ENCODE assay signal across 6 cellular contexts in genomic region chr17:81868674-81869220, GRCh38. TPM values are rescaled to one million over a fixed set of nuclear protein-coding genes. Genes with fewer than 3 reads are reported as not detected.
DNase-seq lines count a peak whose midpoint lies in the region; ATAC-seq and TF ChIP-seq lines count a peak whose summit lies in the region.

No MANE protein-coding gene starts in this region.

- H3K27me3 ChIP-seq in CD4-positive, CD25-positive, alpha-beta regulatory T cell (ENCODE audit: control insufficient read depth, insufficient read depth, low read length): no peaks in the 10 kb centered on the region
- H3K27me3 ChIP-seq in PC-3 (ENCODE audit: low read length): no peaks in the 10 kb centered on the region
- H3K27me3 ChIP-seq in tibial artery: no peaks in the 10 kb centered on the region

- peak overlapping the region; percentile 97 for H3K27ac ChIP-seq in CD4-positive, CD25-positive, alpha-beta regulatory T cell (ENCODE audit: insufficient read depth, low read length, poor library complexity, severe bottlenecking)
- H3K27ac ChIP-seq in PC-3 (ENCODE audit: low read length): peak overlapping the region; percentile 95
- peak overlapping the region; percentile 87 to 97 for H3K27ac ChIP-seq in tibial artery

- peak overlapping the region in 3 of 4 donors; percentile 15 to 99 (median 28) for H3K4me3 Mint-ChIP-seq in CD4-positive, CD25-positive, alpha-beta regulatory T cell

- BruUV-seq in PC-3 (replicated peaks; lab: Mats Ljungman, UMichigan): TSS peak; percentile 55

- H3K9me2 ChIP-seq in PC-3 (replicated peaks; ENCODE audit: low read length): no peaks in the 10 kb centered on the region

- DNase-seq in CD4-positive, CD25-positive, alpha-beta regulatory T cell: no peak
- peak; percentile 86 for DNase-seq in PC-3
- DNase-seq in fibroblast of the conjunctiva (ENCODE audit: low read depth): peak; percentile 91
- DNase-seq in tibial artery: peak in 1 of 2 donors; percentile 73
- no peak for DNase-seq in effector CD8-positive, alpha-beta T cell (lab: John Stamatoyannopoulos, UW)

- peaks cover 41% of the 10 kb centered on the region for H3K79me2 ChIP-seq in PC-3 (ENCODE audit: low read length)

- H3K9me3 ChIP-seq in CD4-positive, CD25-positive, alpha-beta regulatory T cell (ENCODE audit: control insufficient read depth in 2 of 2, low read length in 2 of 2): no peaks in the 10 kb centered on the region
- H3K9me3 ChIP-seq in PC-3 (ENCODE audit: low read length): no peaks in the 10 kb centered on the region
- H3K9me3 ChIP-seq in tibial artery: no peaks in the 10 kb centered on the region

- H3K4me2 ChIP-seq in PC-3 (ENCODE audit: low read length): peak overlapping the region; percentile 98

- H3K36me3 ChIP-seq in CD4-positive, CD25-positive, alpha-beta regulatory T cell (ENCODE audit: control insufficient read depth, insufficient read depth, low read length): peaks cover 16% of the 10 kb centered on the region
- H3K36me3 ChIP-seq in PC-3 (ENCODE audit: low read depth, low read length): peaks cover 10% of the 10 kb centered on the region; the same call in 1 of the 2 replicates
- peaks cover 7 to 55% (median 22%) of the 10 kb centered on the region in 3 donors for H3K36me3 ChIP-seq in tibial artery

- intact Hi-C loops in PC-3 (cut with micrococcal nuclease): no loop called here
- intact Hi-C loops in tibial artery (cut with DNase I; ENCODE audit: low total_unique reads): loop anchor here (2.0 kb wide), 1 partner anchor 54 kb away; no protein-coding TSS in a partner anchor

- no peak for TF ChIP-seq CTCF in PC-3 (conservative IDR thresholded peaks at IDR 0.05; ENCODE audit: low read depth, low read length)
- no peak for TF ChIP-seq CTCF in tibial artery (IDR thresholded peaks at IDR 0.05)

- no peak overlapping the region for H2AFZ ChIP-seq in PC-3 (ENCODE audit: low read length)

- CTCF ChIA-PET in PC-3 (lab: Charles Lee): no interaction called here

- ATAC-seq in CD4-positive, CD25-positive, alpha-beta regulatory T cell (ENCODE audit: low read depth in 2 of 2): no peak
- ATAC-seq in PC-3 (peak; percentile 24), HG03039 (IDR thresholded peaks at IDR 0.05; ENCODE audit: unreplicated experiment) (no peak)

- peaks cover 22% of the 10 kb centered on the region for H3F3A ChIP-seq in PC-3 (ENCODE audit: low read length, unreplicated experiment)

- H3K4me3 ChIP-seq in CD4-positive, CD25-positive, alpha-beta regulatory T cell (ENCODE audit: low read depth, low read length): no peak overlapping the region
- H3K4me3 ChIP-seq in PC-3 (ENCODE audit: low read length) (peak overlapping the region; percentile 95), tibial artery (no peak overlapping the region)

- H3K9ac ChIP-seq in PC-3 (ENCODE audit: low read length): peak overlapping the region; percentile 98; the same call in 1 of the 2 replicates

- peaks cover 48% of the 10 kb centered on the region for H3K4me1 ChIP-seq in CD4-positive, CD25-positive, alpha-beta regulatory T cell (ENCODE audit: control insufficient read depth, insufficient read depth, low read length, poor library complexity, severe bottlenecking)
- H3K4me1 ChIP-seq in PC-3 (ENCODE audit: insufficient read depth, low read length) (peaks cover 60% of the 10 kb centered on the region), tibial artery (peaks cover 0 to 65% (median 32%) of the 10 kb centered on the region in 4 donors)

- peaks cover under 1 to 44% (median 7%) of the 10 kb centered on the region in 4 donors for H3K4me1 Mint-ChIP-seq in CD4-positive, CD25-positive, alpha-beta regulatory T cell

- H3K27ac Mint-ChIP-seq in CD4-positive, CD25-positive, alpha-beta regulatory T cell: no peak overlapping the region

- H3K27me3 Mint-ChIP-seq in CD4-positive, CD25-positive, alpha-beta regulatory T cell: no peaks in the 10 kb centered on the region

- H3K9me3 Mint-ChIP-seq in CD4-positive, CD25-positive, alpha-beta regulatory T cell: peaks cover 0 to 1% (median 0%) of the 10 kb centered on the region in 7 donors

- POLR2A ChIA-PET in PC-3 (lab: Charles Lee; ENCODE audit: unreplicated experiment): no interaction called here

- H4K20me1 ChIP-seq in PC-3 (ENCODE audit: low read length): peaks cover 6% of the 10 kb centered on the region; the same call in 1 of the 2 replicates

- peaks cover 3% of the 10 kb centered on the region for H3K36me3 Mint-ChIP-seq in CD4-positive, CD25-positive, alpha-beta regulatory T cell

RNA-seq across cellular contexts. Expression of gene ARHGDIA, which starts 2.4 kb away (rescaled TPM):
- 578 TPM for total RNA-seq in CD4-positive, CD25-positive, alpha-beta regulatory T cell
- 100 to 1,000 TPM in 2 of 4 donors, 10 to 100 TPM in 2; 91.4 to 141 (median 99.4) TPM for polyA plus RNA-seq in CD4-positive, CD25-positive, alpha-beta regulatory T cell
- total RNA-seq in PC-3 (2014; rRNA removed): 201 and 261 TPM in 2 replicates

RNA-seq across cellular contexts. Expression of gene P4HB, which starts 8.4 kb away (rescaled TPM):
- 231 TPM for total RNA-seq in CD4-positive, CD25-positive, alpha-beta regulatory T cell
- polyA plus RNA-seq in CD4-positive, CD25-positive, alpha-beta regulatory T cell: 100 to 1,000 TPM; 186 to 216 (median 207) TPM
- 969 and 1,089 TPM in 2 replicates for total RNA-seq in PC-3 (2014; rRNA removed)

RNA-seq across cellular contexts. Expression of gene ALYREF, which starts 22.6 kb away (rescaled TPM):
- total RNA-seq in CD4-positive, CD25-positive, alpha-beta regulatory T cell: 90.9 TPM
- polyA plus RNA-seq in CD4-positive, CD25-positive, alpha-beta regulatory T cell: 10 to 100 TPM; 24.8 to 57.6 (median 39.6) TPM
- 496 and 633 TPM in 2 replicates for total RNA-seq in PC-3 (2014; rRNA removed)

RNA-seq across cellular contexts. Expression of gene ANAPC11, which starts 22.8 kb away (rescaled TPM):
- 44.4 TPM for total RNA-seq in CD4-positive, CD25-positive, alpha-beta regulatory T cell
- 100 to 1,000 TPM; 262 to 331 (median 290) TPM for polyA plus RNA-seq in CD4-positive, CD25-positive, alpha-beta regulatory T cell
- 243 and 268 TPM in 2 replicates for total RNA-seq in PC-3 (2014; rRNA removed)

RNA-seq across cellular contexts. Expression of gene NPB, which starts 33.3 kb away (rescaled TPM):
- not detected for total RNA-seq in CD4-positive, CD25-positive, alpha-beta regulatory T cell
- under 1 TPM in 1 of 4 donors, not detected in 3; 0.10 TPM for polyA plus RNA-seq in CD4-positive, CD25-positive, alpha-beta regulatory T cell
- 0.07 and 0.17 TPM in 2 replicates for total RNA-seq in PC-3 (2014; rRNA removed)

Comparison
In these comparisons a context has a peak if more than half of its experiments do, and no peak if none do; other contexts are left out.
1. DNase-seq: peak in PC-3 (single experiment) and fibroblast of the conjunctiva (single experiment); none in CD4-positive, CD25-positive, alpha-beta regulatory T cell (0 of 3) and effector CD8-positive, alpha-beta T cell (single experiment).
2. Peak in every context shown above with its lines, with median percentiles within 50 percentile points of each other: H3K27ac ChIP-seq.